Comparison of ENCODE assay signal across 8 cellular contexts in genomic region chr12:124548854-124549378, GRCh38. TPM values are rescaled to one million over a fixed set of nuclear protein-coding genes. Genes with fewer than 3 reads are reported as not detected.
DNase-seq lines count a peak whose midpoint lies in the region; ATAC-seq and TF ChIP-seq lines count a peak whose summit lies in the region.

No MANE protein-coding gene starts in this region.

- peak overlapping the region; percentile 32 for H2BK5ac ChIP-seq in mesenchymal stem cell (ENCODE audit: low read depth, low read length, poor library complexity, severe bottlenecking)

- H3K4me3 Mint-ChIP-seq in activated naive CD8-positive, alpha-beta T cell = peak overlapping the region; percentile 42
- no peak overlapping the region for H3K4me3 Mint-ChIP-seq in activated naive CD8-positive, alpha-beta T cell treated with anti-CD3 and anti-CD28 coated beads for 36 hours
- H3K4me3 Mint-ChIP-seq in type B pancreatic cell = peak overlapping the region; percentile 63

- no peak overlapping the region for H2BK120ac ChIP-seq in mesenchymal stem cell (ENCODE audit: low read depth, low read length)

- no peak for DNase-seq in activated naive CD8-positive, alpha-beta T cell treated with anti-CD3 and anti-CD28 coated beads for 36 hours
- DNase-seq in cardiac fibroblast (ENCODE audit: low read depth in 2 of 2) (peak; percentile 70 to 82), mesenchymal stem cell (peak; percentile 68), type B pancreatic cell (ENCODE audit: extremely low spot score, unreplicated experiment) (no peak), OCI-M2 (lab: John Stamatoyannopoulos, UW; ENCODE audit: unreplicated experiment) (no peak), NCI-H1930 (lab: John Stamatoyannopoulos, UW) (no peak)

- no peak overlapping the region for H4K8ac ChIP-seq in mesenchymal stem cell (ENCODE audit: low read length)

- H3K27me3 Mint-ChIP-seq in activated naive CD8-positive, alpha-beta T cell = no peaks in the 10 kb centered on the region
- no peaks in the 10 kb centered on the region for H3K27me3 Mint-ChIP-seq in activated naive CD8-positive, alpha-beta T cell treated with anti-CD3 and anti-CD28 coated beads for 36 hours
- H3K27me3 Mint-ChIP-seq in type B pancreatic cell = no peaks in the 10 kb centered on the region

- no peaks in the 10 kb centered on the region for H3K27me3 ChIP-seq in mesenchymal stem cell (ENCODE audit: control insufficient read depth in 1 of 2, insufficient read depth in 1 of 2, low read length in 2 of 2)

- H2BK12ac ChIP-seq in mesenchymal stem cell (ENCODE audit: low read length in 2 of 2) = no peak overlapping the region

- H3K4ac ChIP-seq in mesenchymal stem cell (ENCODE audit: low read depth in 1 of 2, low read length in 2 of 2) = no peak overlapping the region

- no peak overlapping the region for H3K14ac ChIP-seq in mesenchymal stem cell (ENCODE audit: low read length in 2 of 2)

- peak overlapping the region; percentile 62 for H2BK15ac ChIP-seq in mesenchymal stem cell (ENCODE audit: low read depth, poor library complexity, severe bottlenecking)

- H3K9ac ChIP-seq in mesenchymal stem cell (ENCODE audit: low read length) = peak overlapping the region; percentile 76

- H3K36me3 ChIP-seq in mesenchymal stem cell (ENCODE audit: control insufficient read depth in 1 of 2, insufficient read depth in 2 of 2, low read depth in 1 of 2, low read length in 2 of 2) = peaks cover 6 to 10% of the 10 kb centered on the region in 2 experiments

- H3K79me1 ChIP-seq in mesenchymal stem cell (replicated peaks; ENCODE audit: low read length, poor library complexity, severe bottlenecking) = no peaks in the 10 kb centered on the region

- H3K27ac ChIP-seq in mesenchymal stem cell (ENCODE audit: low read length, poor library complexity, severe bottlenecking) = peak overlapping the region; percentile 62

- H3K9me3 Mint-ChIP-seq in activated naive CD8-positive, alpha-beta T cell (ENCODE audit: low read depth) = no peaks in the 10 kb centered on the region
- no peaks in the 10 kb centered on the region for H3K9me3 Mint-ChIP-seq in activated naive CD8-positive, alpha-beta T cell treated with anti-CD3 and anti-CD28 coated beads for 36 hours
- H3K9me3 Mint-ChIP-seq in type B pancreatic cell = no peaks in the 10 kb centered on the region

- peak overlapping the region; percentile 7 for H3K4me2 ChIP-seq in mesenchymal stem cell (ENCODE audit: low read length, poor library complexity, severe bottlenecking)

- H3K9me3 ChIP-seq in mesenchymal stem cell (ENCODE audit: control insufficient read depth, low read length) = no peaks in the 10 kb centered on the region

- no peak for ATAC-seq in HG03135 (IDR thresholded peaks at IDR 0.05; ENCODE audit: unreplicated experiment)

- 78% methylated on average over 22 of the region's 24 CpGs for WGBS in mesenchymal stem cell

- H2AFZ ChIP-seq in mesenchymal stem cell (ENCODE audit: low read depth, low read length) = no peak overlapping the region

- TF ChIP-seq CTCF in cardiac fibroblast (IDR thresholded peaks at IDR 0.05; ENCODE audit: low read depth, low read length) (no peak), type B pancreatic cell (conservative IDR thresholded peaks at IDR 0.05) (no peak)

- H3K36me3 Mint-ChIP-seq in activated naive CD8-positive, alpha-beta T cell = peaks cover 5% of the 10 kb centered on the region
- H3K36me3 Mint-ChIP-seq in activated naive CD8-positive, alpha-beta T cell treated with anti-CD3 and anti-CD28 coated beads for 36 hours = peaks cover 7% of the 10 kb centered on the region
- no peaks in the 10 kb centered on the region for H3K36me3 Mint-ChIP-seq in type B pancreatic cell

- H3K4me1 ChIP-seq in mesenchymal stem cell (ENCODE audit: control insufficient read depth, insufficient read depth, low read depth, low read length) = peaks cover 72% of the 10 kb centered on the region

- no peak overlapping the region for H3K4me3 ChIP-seq in cardiac fibroblast (replicated peaks in 1 of 2; ENCODE audit: low read depth in 2 of 2, low read length in 2 of 2)
- H3K4me3 ChIP-seq in mesenchymal stem cell (ENCODE audit: insufficient read depth in 1 of 2, low read depth in 1 of 2, low read length in 2 of 2) = peak overlapping the region in 1 of 2 experiments; percentile 29

- H3K4me1 Mint-ChIP-seq in activated naive CD8-positive, alpha-beta T cell (ENCODE audit: low read depth) = peaks cover 75% of the 10 kb centered on the region
- peaks cover 71% of the 10 kb centered on the region for H3K4me1 Mint-ChIP-seq in activated naive CD8-positive, alpha-beta T cell treated with anti-CD3 and anti-CD28 coated beads for 36 hours
- peaks cover 70% of the 10 kb centered on the region for H3K4me1 Mint-ChIP-seq in type B pancreatic cell (ENCODE audit: unreplicated experiment)

- H4K91ac ChIP-seq in mesenchymal stem cell (ENCODE audit: low read length) = peak overlapping the region; percentile 59

- no peak overlapping the region for H3K23ac ChIP-seq in mesenchymal stem cell (ENCODE audit: low read length in 2 of 2)

- H3K18ac ChIP-seq in mesenchymal stem cell (ENCODE audit: low read depth in 1 of 2, low read length in 2 of 2) = peak overlapping the region in 1 of 2 experiments; percentile 35

- H3K27ac Mint-ChIP-seq in activated naive CD8-positive, alpha-beta T cell = peak overlapping the region; percentile 68
- H3K27ac Mint-ChIP-seq in activated naive CD8-positive, alpha-beta T cell treated with anti-CD3 and anti-CD28 coated beads for 36 hours = no peak overlapping the region
- H3K27ac Mint-ChIP-seq in type B pancreatic cell = peak overlapping the region; percentile 83

- peak overlapping the region; percentile 27 for H2AK5ac ChIP-seq in mesenchymal stem cell (ENCODE audit: low read length, severe bottlenecking)

RNA-seq across cellular contexts. Expression of gene NCOR2, which starts 18.5 kb away (rescaled TPM):
- total RNA-seq in activated naive CD8-positive, alpha-beta T cell treated with anti-CD3 and anti-CD28 coated beads for 36 hours = 100 to 1,000 TPM; 106 to 112 TPM
- polyA plus RNA-seq in mesenchymal stem cell (2013, experiment 1 of 2) = 120 TPM
- polyA plus RNA-seq in mesenchymal stem cell (2013, experiment 2 of 2) = 113 TPM
- 219 and 227 TPM in 2 replicates for total RNA-seq in type B pancreatic cell (ENCODE audit: low replicate concordance)

Comparison
In these comparisons a context has a peak if more than half of its experiments do, and no peak if none do; other contexts are left out.
1. DNase-seq: peak in cardiac fibroblast (2 of 2) and mesenchymal stem cell (single experiment); none in activated naive CD8-positive, alpha-beta T cell treated with anti-CD3 and anti-CD28 coated beads for 36 hours (single experiment), type B pancreatic cell (single experiment), OCI-M2 (single experiment) and NCI-H1930 (0 of 2).